8 cellular contexts compared by ENCODE assay signal in the genomic region with DNA sequence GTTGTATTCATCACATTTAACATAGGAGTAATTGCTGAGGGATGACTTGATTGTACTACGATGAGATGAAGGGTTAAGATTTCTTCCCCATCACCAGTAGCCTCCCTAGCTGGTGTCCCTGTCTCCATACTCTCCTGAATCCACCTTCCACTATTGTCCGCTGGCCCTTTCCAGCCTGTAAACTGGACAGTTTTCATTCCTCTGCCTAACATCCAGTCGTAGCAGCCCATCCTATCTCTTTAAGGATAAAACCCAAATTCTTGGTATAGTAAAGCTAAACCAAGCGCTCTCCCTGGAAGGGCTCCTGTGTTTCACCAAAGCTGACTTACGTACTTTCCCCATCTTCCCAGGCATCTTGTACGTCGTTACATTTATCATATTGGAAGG. TPM values are rescaled to one million over a fixed set of nuclear protein-coding genes. Genes with fewer than 3 reads are reported as not detected.
DNase-seq lines count a peak whose midpoint lies in the region; ATAC-seq, FAIRE-seq and TF ChIP-seq lines count a peak whose summit lies in the region.

No MANE protein-coding gene starts in this region.

- H3K27me3 Mint-ChIP-seq in natural killer cell (ENCODE audit: low read depth in 2 of 2), result no peaks in the 10 kb centered on the region

- ATAC-seq in natural killer cell, result no peak

- H2AFZ ChIP-seq in SU-DHL-6 (ENCODE audit: low read depth, low read length, severe bottlenecking), result no peak overlapping the region

- peaks cover 48% of the 10 kb centered on the region for H3K79me2 ChIP-seq in SU-DHL-6 (ENCODE audit: insufficient read depth, low read length)

- peaks cover 65% of the 10 kb centered on the region for H3F3A ChIP-seq in SU-DHL-6 (ENCODE audit: insufficient read depth)

- H3K27ac Mint-ChIP-seq in natural killer cell, result peak overlapping the region; percentile 96 to 99

- H3K27me3 ChIP-seq in SU-DHL-6 (ENCODE audit: low read length), result no peaks in the 10 kb centered on the region

- H3K4me3 ChIP-seq in SU-DHL-6 (ENCODE audit: insufficient read depth, low read length, poor library complexity, severe bottlenecking) (peak overlapping the region; percentile 98), epithelial cell of proximal tubule (ENCODE audit: low read depth, low read length) (peak overlapping the region; percentile 58)

- DNase-seq in D721Med (ENCODE audit: insufficient read length, low spot score) (no peak), HK-2 (ENCODE audit: unreplicated experiment) (peak; percentile 52), epithelial cell of proximal tubule (ENCODE audit: low read depth) (no peak), natural killer cell (no peak), mucosa of gallbladder (ENCODE audit: low spot score) (no peak), activated gamma-delta T cell (lab: John Stamatoyannopoulos, UW) (no peak), NCI-H187 treated with DMSO at 0.1 percent for 48 hours (lab: John Stamatoyannopoulos, UW) (no peak)

- H3K4me2 ChIP-seq in SU-DHL-6 (ENCODE audit: low read depth, low read length, poor library complexity, severe bottlenecking), result peak overlapping the region; percentile 97

- intact Hi-C loops in natural killer cell (cut with micrococcal nuclease), result loop anchor here (2.0 kb wide), 1 partner anchor 15 kb away; no protein-coding TSS in a partner anchor

- FAIRE-seq in D721Med (lab: Jason Lieb, UNC), result peak; percentile 11

- H3K9me2 ChIP-seq in SU-DHL-6 (replicated peaks; ENCODE audit: insufficient read depth, low read length), result no peaks in the 10 kb centered on the region

- peak overlapping the region; percentile 98 for H3K4me3 Mint-ChIP-seq in natural killer cell

- H4K20me1 ChIP-seq in SU-DHL-6 (ENCODE audit: low read depth, low read length), result no peaks in the 10 kb centered on the region

- no peaks in the 10 kb centered on the region for H3K36me3 Mint-ChIP-seq in natural killer cell

- H3K4me1 Mint-ChIP-seq in natural killer cell, result peaks cover 48 to 59% of the 10 kb centered on the region in 2 donors

- H3K9me3 ChIP-seq in SU-DHL-6 (ENCODE audit: insufficient read depth, low read length), result no peaks in the 10 kb centered on the region

- peak overlapping the region; percentile 98 for H3K9ac ChIP-seq in SU-DHL-6 (ENCODE audit: low read length)

- peak overlapping the region; percentile 94 for H3K27ac ChIP-seq in SU-DHL-6 (ENCODE audit: low read depth, low read length)

- H3K9me3 Mint-ChIP-seq in natural killer cell, result no peaks in the 10 kb centered on the region

- H3K36me3 ChIP-seq in SU-DHL-6 (ENCODE audit: low read length), result no peaks in the 10 kb centered on the region; the same call in none of the 2 replicates

- TF ChIP-seq CTCF in D721Med (IDR thresholded peaks at IDR 0.05; ENCODE audit: insufficient read depth, missing control alignments), result no peak
- TF ChIP-seq CTCF in SU-DHL-6 (IDR thresholded peaks at IDR 0.05; ENCODE audit: insufficient read depth, low read length, poor library complexity, severe bottlenecking), result no peak
- no peak for TF ChIP-seq CTCF in epithelial cell of proximal tubule (conservative IDR thresholded peaks at IDR 0.05; ENCODE audit: low read depth, low read length)
- no peak for TF ChIP-seq CTCF in natural killer cell (IDR thresholded peaks at IDR 0.05)

RNA-seq across cellular contexts. Expression of a gene that starts 0.7 kb away (rescaled TPM):
- total RNA-seq in epithelial cell of proximal tubule (23.9 and 29.2 TPM in 2 replicates), natural killer cell (10 to 100 TPM; 24.3 to 25.4 (median 24.9) TPM), mucosa of gallbladder (27.5 TPM)

RNA-seq across cellular contexts. Expression of a gene that starts 28.2 kb away (rescaled TPM):
- total RNA-seq in epithelial cell of proximal tubule, result 409 and 447 TPM in 2 replicates
- 100 to 1,000 TPM; 467 to 603 (median 504) TPM for total RNA-seq in natural killer cell
- total RNA-seq in mucosa of gallbladder, result 243 TPM
